ENCODE assay signal across 8 cellular contexts in genomic region chr11:67415501-67416304, GRCh38. TPM values are rescaled to one million over a fixed set of nuclear protein-coding genes. Genes with fewer than 3 reads are reported as not detected.
DNase-seq lines count a peak whose midpoint lies in the region; ATAC-seq and TF ChIP-seq lines count a peak whose summit lies in the region.

Gene CARNS1, plus strand, starts transcription at chr11:67415678. Its CDS starts 522 bp downstream, at chr11:67416200.

- H3K4me1 Mint-ChIP-seq in CD8-positive, alpha-beta T cell (ENCODE audit: low read depth) = peaks cover 70% of the 10 kb centered on the region

- intact Hi-C loops in CD8-positive, alpha-beta T cell (cut with DNase I, micrococcal nuclease) = loop anchor here in 1 of 2 experiments (2.0 kb wide), 1 partner anchor 21 kb away; the partner anchor contains the start of gene PTPRCAP
- intact Hi-C loops in uterus (cut with DNase I; ENCODE audit: low total_unique reads) = no loop called here

- H2AFZ ChIP-seq in parathyroid adenoma = peak within 1 kb of the TSS; percentile 56

- ATAC-seq in CD8-positive, alpha-beta T cell = no peak
- ATAC-seq in HG03139 (IDR thresholded peaks at IDR 0.05; ENCODE audit: unreplicated experiment) (no peak), HG03108 (IDR thresholded peaks at IDR 0.05; ENCODE audit: unreplicated experiment) (no peak)

- peak within 1 kb of the TSS; percentile 97 for H3K27ac Mint-ChIP-seq in CD8-positive, alpha-beta T cell

- no peak for TF ChIP-seq POLR2A in uterus (IDR thresholded peaks at IDR 0.05)

- no peak for DNase-seq in CD8-positive, alpha-beta T cell
- DNase-seq in RPMI8226 (peak; percentile 39), fibroblast of the aortic adventitia (ENCODE audit: low read depth) (no peak), dermis blood vessel endothelial cell (no peak), uterus (no peak)

- H3K27me3 Mint-ChIP-seq in CD8-positive, alpha-beta T cell (ENCODE audit: low read depth) = no peaks in the 10 kb centered on the region

- no peak within 1 kb of the TSS for H3K9ac ChIP-seq in parathyroid adenoma

- no peak for TF ChIP-seq CTCF in CD8-positive, alpha-beta T cell (IDR thresholded peaks at IDR 0.05)
- TF ChIP-seq CTCF in fibroblast of the aortic adventitia (IDR thresholded peaks at IDR 0.05; ENCODE audit: insufficient read depth, low read length) = no peak
- no peak for TF ChIP-seq CTCF in parathyroid adenoma (IDR thresholded peaks at IDR 0.05)
- no peak for TF ChIP-seq CTCF in uterus (IDR thresholded peaks at IDR 0.05)

- no peaks in the 10 kb centered on the region for H3K9me3 ChIP-seq in CD8-positive, alpha-beta T cell (ENCODE audit: low read length)
- no peaks in the 10 kb centered on the region for H3K9me3 ChIP-seq in parathyroid adenoma (ENCODE audit: control insufficient read depth, low read length)
- H3K9me3 ChIP-seq in uterus = no peaks in the 10 kb centered on the region

- POLR2A ChIA-PET in CD8-positive, alpha-beta T cell (lab: Charles Lee) = interaction anchor here (0.9 to 13.5 kb wide), 6 partner anchors 8 to 69 kb away, joined by 3 to 317 read pairs (median 72); partner anchors contain the start of genes PPP1CA, PTPRCAP, RAD9A and RPS6KB2

- H3K36me3 ChIP-seq in CD8-positive, alpha-beta T cell (ENCODE audit: insufficient read depth, low read length) = no peaks in the 10 kb centered on the region
- H3K36me3 ChIP-seq in parathyroid adenoma (ENCODE audit: control insufficient read depth, insufficient read depth, low read length) (no peaks in the 10 kb centered on the region), uterus (no peaks in the 10 kb centered on the region)

- CTCF ChIA-PET in CD8-positive, alpha-beta T cell (lab: Charles Lee) = interaction anchor here (6.0 kb wide), 1 partner anchor 13 kb away, joined by 62 read pairs; the partner anchor contains the start of genes PPP1CA and TBC1D10C

- H3K4me1 ChIP-seq in CD8-positive, alpha-beta T cell (ENCODE audit: insufficient read depth, low read length) = peaks cover 88% of the 10 kb centered on the region
- peaks cover 16% of the 10 kb centered on the region for H3K4me1 ChIP-seq in parathyroid adenoma
- H3K4me1 ChIP-seq in uterus = peaks cover 0 to 14% of the 10 kb centered on the region in 2 donors

- H3K9me3 Mint-ChIP-seq in CD8-positive, alpha-beta T cell = no peaks in the 10 kb centered on the region

- no peaks in the 10 kb centered on the region for H3K27me3 ChIP-seq in CD8-positive, alpha-beta T cell (ENCODE audit: insufficient read depth, low read length)
- no peaks in the 10 kb centered on the region for H3K27me3 ChIP-seq in parathyroid adenoma (ENCODE audit: control insufficient read depth, insufficient read depth, low read length)
- H3K27me3 ChIP-seq in uterus = no peaks in the 10 kb centered on the region

- no peaks in the 10 kb centered on the region for H3K36me3 Mint-ChIP-seq in CD8-positive, alpha-beta T cell

- peak within 1 kb of the TSS; percentile 45 for H3K4me3 ChIP-seq in CD8-positive, alpha-beta T cell (ENCODE audit: low read depth, low read length)
- H3K4me3 ChIP-seq in fibroblast of the aortic adventitia (ENCODE audit: low read depth, low read length) (peak within 1 kb of the TSS; percentile 31), parathyroid adenoma (ENCODE audit: low read depth, low read length) (no peak within 1 kb of the TSS), uterus (peak within 1 kb of the TSS in 1 of 2 donors; percentile 12)

- peak within 1 kb of the TSS; percentile 86 for H3K4me3 Mint-ChIP-seq in CD8-positive, alpha-beta T cell

- peak within 1 kb of the TSS; percentile 24 for H3K27ac ChIP-seq in CD8-positive, alpha-beta T cell (ENCODE audit: low read depth, low read length)
- no peak within 1 kb of the TSS for H3K27ac ChIP-seq in parathyroid adenoma
- H3K27ac ChIP-seq in uterus = peak within 1 kb of the TSS in 1 of 2 donors; percentile 36

- H3K4me2 ChIP-seq in parathyroid adenoma (ENCODE audit: low read length) = peak within 1 kb of the TSS; percentile 3

- H3K79me2 ChIP-seq in parathyroid adenoma = no peaks in the 10 kb centered on the region

RNA-seq across cellular contexts. Expression of gene CARNS1, which starts in this region (rescaled TPM):
- total RNA-seq in CD8-positive, alpha-beta T cell = 10 to 100 TPM; 11.2 to 12.1 TPM
- total RNA-seq in fibroblast of the aortic adventitia (ENCODE audit: low replicate concordance) (0.09 and 0.16 TPM in 2 replicates), dermis blood vessel endothelial cell (0.17 and 0.23 TPM in 2 replicates), uterus (1 to 10 TPM in 1 of 4 donors, under 1 TPM in 1, not detected in 2; 0.76 to 3.3 TPM)
